ENCODE assay signal across 12 cellular contexts in genomic region chr21:31078796-31079195, GRCh38.
DNase-seq lines count a peak whose midpoint lies in the region; ATAC-seq and TF ChIP-seq lines count a peak whose summit lies in the region.
"Had no signal": no experiment of that assay in that cellular context is flagged by ENCODE, and none has a peak within 500 bp of the region (broad histone marks: within the 10 kb centered on the region; RNA-seq: fewer than 3 reads in every experiment).

No MANE protein-coding gene starts in this region.

- in situ Hi-C loops in HAP-1 (cut with MboI; ENCODE audit: low sequenced_read_pairs), result loop anchor here (25.0 kb wide), 1 partner anchor 1991 kb away; no protein-coding TSS in a partner anchor

- DNase-seq in choroid plexus epithelial cell (ENCODE audit: low read depth), result peak; percentile 9
- DNase-seq in globus pallidus (ENCODE audit: low spot score), result no peak
- no peak for DNase-seq in dedifferentiated amniotic fluid mesenchymal stem cell (ENCODE audit: extremely low spot score)
- DNase-seq in HAP-1 (ENCODE audit: low spot score in 2 of 2), result no peak
- no peak for DNase-seq in DMS79 (lab: John Stamatoyannopoulos, UW)
- DNase-seq: Calu3; mesendoderm; ovary; stimulated activated CD4-positive, alpha-beta T cell treated with anti-CD3 and anti-CD28 coated beads, Interleukin-2, amount 100 ng/mL, for 24 hours had no signal

- TF ChIP-seq CTCF in choroid plexus epithelial cell (conservative IDR thresholded peaks at IDR 0.05; ENCODE audit: low read depth, low read length), result no peak

- H3K4me3 ChIP-seq in choroid plexus epithelial cell (ENCODE audit: low read depth, low read length) (no peak overlapping the region), HAP-1 (no peak overlapping the region)
- H3K4me3 ChIP-seq: ovary had no signal

- H3K36me3 ChIP-seq in HAP-1 (replicated peaks), result no peaks in the 10 kb centered on the region
- H3K36me3 ChIP-seq: ovary had no signal

- H3K9me3 ChIP-seq in HAP-1, result no peaks in the 10 kb centered on the region
- H3K9me3 ChIP-seq: ovary had no signal

- no peaks in the 10 kb centered on the region for H3K4me1 ChIP-seq in HAP-1

- H3K27me3 ChIP-seq in HAP-1 (ENCODE audit: low read depth), result no peaks in the 10 kb centered on the region
- H3K27me3 ChIP-seq: ovary had no signal

- ATAC-seq in GM18861 (IDR thresholded peaks at IDR 0.05; ENCODE audit: unreplicated experiment) (peak; percentile 58), GM21360 (IDR thresholded peaks at IDR 0.05; ENCODE audit: unreplicated experiment) (peak; percentile 75), HG03097 (IDR thresholded peaks at IDR 0.05; ENCODE audit: low FRiP score, unreplicated experiment) (peak; percentile 61)
